Comparison of ENCODE assay signal across 12 cellular contexts in the genomic region with DNA sequence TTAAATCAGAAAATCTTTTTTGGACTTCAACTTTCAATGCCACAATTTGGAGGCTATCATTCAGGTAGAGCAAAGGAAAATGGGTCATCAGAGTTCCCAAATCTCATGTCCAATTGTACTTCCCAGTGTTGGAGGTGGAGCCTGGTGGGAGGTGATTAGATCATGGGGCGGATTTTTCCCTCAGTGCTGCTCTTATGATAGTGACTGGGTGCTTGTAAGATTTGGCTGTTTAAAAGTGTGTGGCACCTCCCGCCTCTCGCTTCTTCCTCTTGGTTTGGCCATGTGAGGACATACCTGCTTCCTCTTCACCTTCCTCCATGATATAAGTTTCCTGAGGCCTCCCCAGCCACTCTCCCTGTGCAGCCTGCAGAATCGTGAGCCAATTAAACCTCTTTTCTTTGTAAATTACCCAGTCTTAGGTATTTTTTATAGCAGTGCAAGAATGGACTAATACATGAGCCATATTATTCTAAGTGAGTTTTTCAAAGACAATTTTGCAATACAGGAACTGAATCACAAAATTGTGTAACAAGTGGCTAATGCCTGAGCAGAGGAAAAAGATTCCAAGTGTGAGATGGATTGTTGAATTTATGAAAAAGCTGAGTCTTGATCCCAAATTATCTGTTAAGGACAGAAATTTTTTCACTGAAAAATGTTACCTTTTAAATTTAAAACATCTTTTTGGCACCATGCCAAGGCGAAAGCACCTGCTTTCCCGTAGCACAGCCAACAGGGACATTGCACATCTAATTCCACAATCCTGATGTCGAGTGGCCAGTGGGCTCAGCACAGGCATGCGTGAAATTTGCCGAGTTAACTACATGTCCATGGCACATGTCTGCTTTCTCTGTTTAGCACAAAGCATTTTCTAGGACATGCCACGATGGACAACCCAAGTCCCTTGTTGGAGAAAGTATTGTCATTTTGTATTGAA.
A peak's percentile ranks its signal among the peaks of the same experiment; 100 is the strongest.
DNase-seq lines count a peak whose midpoint lies in the region; ATAC-seq and TF ChIP-seq lines count a peak whose summit lies in the region.
"Had no signal": no experiment of that assay in that cellular context is flagged by ENCODE, and none has a peak within 500 bp of the region (broad histone marks: within the 10 kb centered on the region; RNA-seq: fewer than 3 reads in every experiment).

No MANE protein-coding gene starts in this region.

- TF ChIP-seq POLR2A in transverse colon (IDR thresholded peaks at IDR 0.05) = no peak

- peak overlapping the region in 3 of 4 donors; percentile 13 to 52 (median 16) for H3K27ac ChIP-seq in transverse colon
- H3K27ac ChIP-seq: 22Rv1 had no signal

- H3K36me3 ChIP-seq in transverse colon = no peaks in the 10 kb centered on the region

- ATAC-seq in left ventricle myocardium superior (peak; percentile 79), HG02610 (IDR thresholded peaks at IDR 0.05; ENCODE audit: unreplicated experiment) (no peak), HG02623 (IDR thresholded peaks at IDR 0.05; ENCODE audit: unreplicated experiment) (no peak)

- peaks cover 0 to 12% (median 0%) of the 10 kb centered on the region in 4 donors for H3K4me1 ChIP-seq in transverse colon

- peak; percentile 35 for DNase-seq in DMS53 (lab: John Stamatoyannopoulos, UW)
- DNase-seq in DMS53 treated with DMSO at 0.1 percent for 48 hours (lab: John Stamatoyannopoulos, UW; ENCODE audit: unreplicated experiment) = no peak
- DNase-seq in amniotic epithelial cell (ENCODE audit: low read depth) = peak; percentile 88
- DNase-seq in left ventricle myocardium superior = no peak
- no peak for DNase-seq in transverse colon
- DNase-seq in inferior parietal cortex (ENCODE audit: extremely low spot score) = no peak
- DNase-seq: immature natural killer cell, NCI-H524 treated with DMSO at 0.1 percent for 48 hours, retina had no signal

- in situ Hi-C loops in transverse colon (cut with MboI; ENCODE audit: low pct_ligation_motif_present in 1 of 4, low pct_unique_long_range_greater_than_20kb in 1 of 4, low sequenced_read_pairs in 3 of 4) = no loop called here

- TF ChIP-seq EP300 in transverse colon (IDR thresholded peaks at IDR 0.05; ENCODE audit: low read depth) = no peak

- H3K4me3 ChIP-seq in transverse colon = no peak overlapping the region

- intact Hi-C loops in left ventricle myocardium superior (cut with micrococcal nuclease) (no loop called here), transverse colon (cut with DNase I; ENCODE audit: low total_unique reads) (no loop called here)

- H3K9me3 ChIP-seq in transverse colon = no peaks in the 10 kb centered on the region

- no peaks in the 10 kb centered on the region for H3K27me3 ChIP-seq in transverse colon

- WGBS in transverse colon (ENCODE audit: low coverage in 1 of 2), 2 donors = 75 to 81% methylated on average over 4 to 10 of the region's 10 CpGs

- no peak for TF ChIP-seq CTCF in transverse colon (IDR thresholded peaks at IDR 0.05)

Comparison
In these comparisons a context has a peak if more than half of its experiments do, and no peak if none do; other contexts are left out.
1. DNase-seq: peak in DMS53 (single experiment) and amniotic epithelial cell (single experiment); none in DMS53 treated with DMSO at 0.1 percent for 48 hours (single experiment), left ventricle myocardium superior (single experiment), transverse colon (single experiment) and inferior parietal cortex (single experiment).